15 cellular contexts compared by ENCODE assay signal in genomic region chr6:79225718-79226117, GRCh38.
"Had no signal": no experiment of that assay in that cellular context is flagged by ENCODE, and none has a peak within 500 bp of the region (broad histone marks: within the 10 kb centered on the region; RNA-seq: fewer than 3 reads in every experiment).

No MANE protein-coding gene starts in this region.

- H3K9me3 ChIP-seq: left ventricle myocardium inferior, prostate gland, tibial nerve, uterus had no signal

- H3K36me3 ChIP-seq: cardiac muscle cell, left ventricle myocardium inferior, prostate gland, uterus had no signal

- H3K27me3 ChIP-seq: cardiac muscle cell, tibial nerve, uterus had no signal

- H3K4me3 ChIP-seq: cardiac muscle cell, left ventricle myocardium inferior, prostate gland, skin epidermis, tibial nerve, uterus had no signal

- H3K4me1 ChIP-seq: prostate gland, tibial nerve, uterus had no signal

- ATAC-seq: effector memory CD8-positive, alpha-beta T cell; right cardiac atrium had no signal

- DNase-seq: activated CD4-positive, alpha-beta T cell treated with anti-CD3 and anti-CD28 coated beads, Interleukin-2, amount 50 U/mL, for 1 hour; activated CD4-positive, CD25-positive, alpha-beta regulatory T cell treated with anti-CD3 and anti-CD28 coated beads, Interleukin-2, amount 50 U/mL, for 72 hours; amygdala; effector memory CD8-positive, alpha-beta T cell; left ventricle myocardium inferior; mammary epithelial cell; right cardiac atrium; stimulated activated CD4-positive, alpha-beta T cell treated with anti-CD3 and anti-CD28 coated beads, Interleukin-15, amount 100 ng/mL, for 24 hours; stimulated activated CD4-positive, alpha-beta T cell treated with anti-CD3 and anti-CD28 coated beads, Interleukin-2, amount 100 ng/mL, for 48 hours; T-helper 1 cell; uterus had no signal

- H3K27ac ChIP-seq: left ventricle myocardium inferior, prostate gland, skin epidermis, tibial nerve, uterus had no signal
